Comparison of ENCODE assay signal across 9 cellular contexts in the genomic region with DNA sequence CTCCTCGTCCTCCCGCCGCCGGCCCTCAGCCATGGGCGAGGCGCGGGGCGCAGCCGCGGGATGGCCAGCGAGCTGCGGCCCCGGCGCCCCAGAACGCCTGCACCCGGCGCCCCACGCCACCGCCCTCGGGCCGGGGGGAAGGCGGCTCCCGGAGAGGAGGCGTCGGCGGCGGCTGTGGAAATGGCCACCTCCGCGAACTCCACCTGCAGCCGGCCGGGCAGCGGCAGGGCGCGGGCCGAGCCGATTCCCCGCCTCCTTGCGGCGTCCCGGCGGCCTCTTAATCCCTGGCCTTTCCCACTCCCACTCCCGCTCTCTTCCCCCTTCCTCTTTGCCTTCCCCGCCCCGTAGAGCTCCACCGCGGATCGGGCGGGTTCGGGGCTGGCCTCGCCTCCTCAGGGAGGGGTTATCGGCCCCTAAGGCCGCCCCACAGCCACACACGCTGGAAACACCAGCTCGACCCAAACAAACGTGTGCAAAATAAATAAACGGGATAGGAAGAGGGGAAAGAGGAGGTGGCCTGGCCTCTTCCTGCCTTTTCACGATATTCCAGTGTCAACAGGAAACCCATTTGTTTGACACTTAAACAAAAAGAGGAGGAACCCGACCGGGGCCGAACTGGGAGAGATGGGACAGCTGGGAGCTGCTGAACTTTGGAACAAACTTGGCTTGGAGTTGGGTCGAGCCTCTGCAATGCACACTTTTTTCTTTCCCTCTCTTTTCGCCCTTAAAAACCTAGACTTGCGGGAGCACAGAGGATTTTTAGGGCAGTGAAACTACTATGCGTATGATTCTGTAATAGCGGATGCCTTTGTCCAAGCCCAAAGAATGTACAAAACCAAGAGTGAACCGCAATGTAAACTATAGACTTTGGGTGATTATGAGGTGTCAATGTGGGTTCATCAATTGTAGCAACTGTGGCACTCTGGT. TPM values are rescaled to one million over a fixed set of nuclear protein-coding genes. Genes with fewer than 3 reads are reported as not detected.
DNase-seq lines count a peak whose midpoint lies in the region; ATAC-seq, FAIRE-seq and TF ChIP-seq lines count a peak whose summit lies in the region.
"Had no signal": no experiment of that assay in that cellular context is flagged by ENCODE, and none has a peak within 500 bp of the region (broad histone marks: within the 10 kb centered on the region; RNA-seq: fewer than 3 reads in every experiment).

A gene with protein sequence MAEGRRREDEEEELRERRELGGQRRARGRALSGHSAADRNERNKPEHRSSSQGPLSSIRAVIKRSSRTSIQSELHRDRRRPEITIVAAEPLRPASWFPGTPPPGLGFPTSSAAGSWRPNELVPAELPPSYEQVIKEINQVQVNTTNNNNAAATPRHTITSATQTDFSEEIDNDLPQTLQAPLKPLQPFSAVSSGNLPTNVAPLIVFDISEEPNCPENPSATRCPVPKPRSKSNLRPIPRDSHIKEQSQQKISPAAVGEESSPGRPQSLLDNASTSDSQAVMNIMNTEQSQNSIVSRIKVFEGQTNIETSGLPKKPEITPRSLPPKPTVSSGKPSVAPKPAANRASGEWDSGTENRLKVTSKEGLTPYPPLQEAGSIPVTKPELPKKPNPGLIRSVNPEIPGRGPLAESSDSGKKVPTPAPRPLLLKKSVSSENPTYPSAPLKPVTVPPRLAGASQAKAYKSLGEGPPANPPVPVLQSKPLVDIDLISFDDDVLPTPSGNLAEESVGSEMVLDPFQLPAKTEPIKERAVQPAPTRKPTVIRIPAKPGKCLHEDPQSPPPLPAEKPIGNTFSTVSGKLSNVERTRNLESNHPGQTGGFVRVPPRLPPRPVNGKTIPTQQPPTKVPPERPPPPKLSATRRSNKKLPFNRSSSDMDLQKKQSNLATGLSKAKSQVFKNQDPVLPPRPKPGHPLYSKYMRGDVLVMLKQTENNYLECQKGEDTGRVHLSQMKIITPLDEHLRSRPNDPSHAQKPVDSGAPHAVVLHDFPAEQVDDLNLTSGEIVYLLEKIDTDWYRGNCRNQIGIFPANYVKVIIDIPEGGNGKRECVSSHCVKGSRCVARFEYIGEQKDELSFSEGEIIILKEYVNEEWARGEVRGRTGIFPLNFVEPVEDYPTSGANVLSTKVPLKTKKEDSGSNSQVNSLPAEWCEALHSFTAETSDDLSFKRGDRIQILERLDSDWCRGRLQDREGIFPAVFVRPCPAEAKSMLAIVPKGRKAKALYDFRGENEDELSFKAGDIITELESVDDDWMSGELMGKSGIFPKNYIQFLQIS (minus strand): TSS at position 286 of the 927 bp plus-strand sequence. CDS start 253 bp downstream, at position 33.

- TF ChIP-seq CTCF in PC-9 (conservative IDR thresholded peaks at IDR 0.05) (no peak), colonic mucosa (IDR thresholded peaks at IDR 0.05) (no peak), kidney (IDR thresholded peaks at IDR 0.05; ENCODE audit: borderline replicate concordance, extremely low read depth, insufficient read depth) (peak; percentile 7)

- peak within 1 kb of the TSS; percentile 78 for H3K4me2 ChIP-seq in PC-9

- H4K20me1 ChIP-seq in PC-9 (ENCODE audit: insufficient read depth), result no peaks in the 10 kb centered on the region

- H3K27ac Mint-ChIP-seq in activated naive CD4-positive, alpha-beta T cell treated with anti-CD3 and anti-CD28 coated beads for 36 hours, result no peak within 1 kb of the TSS

- 5 to 6% (median 5%) methylated on average over 35 to 66 of the region's 66 CpGs for WGBS in small intestine, 3 donors

- BruUV-seq in PC-9 (replicated peaks; lab: Mats Ljungman, UMichigan), result no TSS peak

- peaks cover 39% of the 10 kb centered on the region for H3K4me1 ChIP-seq in PC-9 (replicated peaks; ENCODE audit: insufficient read depth)
- peaks cover 7% of the 10 kb centered on the region for H3K4me1 ChIP-seq in colonic mucosa
- H3K4me1 ChIP-seq in kidney (ENCODE audit: control insufficient read depth in 1 of 2, insufficient read depth in 1 of 2, low read depth in 1 of 2, low read length in 2 of 2), result peaks cover 4 to 16% of the 10 kb centered on the region in 2 donors
- peaks cover 0 to 4% of the 10 kb centered on the region in 2 donors for H3K4me1 ChIP-seq in small intestine (ENCODE audit: control insufficient read depth in 2 of 2, insufficient read depth in 1 of 2, low read depth in 1 of 2, low read length in 1 of 2)

- no peaks in the 10 kb centered on the region for H3K36me3 Mint-ChIP-seq in activated naive CD4-positive, alpha-beta T cell treated with anti-CD3 and anti-CD28 coated beads for 36 hours (ENCODE audit: low read depth)

- H3K9me3 ChIP-seq in PC-9 (ENCODE audit: insufficient read depth, low read depth), result no peaks in the 10 kb centered on the region
- H3K9me3 ChIP-seq in colonic mucosa, result no peaks in the 10 kb centered on the region
- no peaks in the 10 kb centered on the region for H3K9me3 ChIP-seq in kidney (ENCODE audit: control insufficient read depth in 1 of 2, low read length in 2 of 2)
- no peaks in the 10 kb centered on the region for H3K9me3 ChIP-seq in small intestine (ENCODE audit: control insufficient read depth, low read depth)

- POLR2A ChIA-PET in PC-9 (lab: Charles Lee; ENCODE audit: unreplicated experiment), result interaction anchor here (0.5 to 0.7 kb wide), 10 partner anchors 9 to 318 kb away, joined by 3 to 8 read pairs (median 3); no protein-coding TSS in a partner anchor

- H3K79me2 ChIP-seq in PC-9 (ENCODE audit: low read depth), result peaks cover 39% of the 10 kb centered on the region

- H3K27ac ChIP-seq in PC-9 (peak within 1 kb of the TSS; percentile 93), colonic mucosa (peak within 1 kb of the TSS; percentile 97), kidney (ENCODE audit: low read depth in 2 of 2, low read length in 2 of 2) (peak within 1 kb of the TSS; percentile 75 to 86), small intestine (ENCODE audit: low read depth in 1 of 2, low read length in 1 of 2) (peak within 1 kb of the TSS; percentile 97 to 98)

- peaks cover 8% of the 10 kb centered on the region for H3K4me1 Mint-ChIP-seq in activated naive CD4-positive, alpha-beta T cell treated with anti-CD3 and anti-CD28 coated beads for 36 hours (ENCODE audit: low read depth)

- CTCF ChIA-PET in activated naive CD4-positive, alpha-beta T cell treated with anti-CD3 and anti-CD28 coated beads for 36 hours (lab: Charles Lee), result no interaction called here
- CTCF ChIA-PET in PC-9 (lab: Charles Lee), result interaction anchor here (0.5 to 0.8 kb wide), 2 partner anchors 127 to 209 kb away, joined by 3 to 7 read pairs; no protein-coding TSS in a partner anchor

- H3K9me3 Mint-ChIP-seq in activated naive CD4-positive, alpha-beta T cell treated with anti-CD3 and anti-CD28 coated beads for 36 hours, result peaks cover under 1% of the 10 kb centered on the region

- no peak for ATAC-seq in GM21529 (IDR thresholded peaks at IDR 0.05; ENCODE audit: unreplicated experiment)

- H3K36me3 ChIP-seq in PC-9 (ENCODE audit: low read depth) (no peaks in the 10 kb centered on the region), colonic mucosa (no peaks in the 10 kb centered on the region), kidney (ENCODE audit: control insufficient read depth in 1 of 2, insufficient read depth in 2 of 2, low read length in 2 of 2) (no peaks in the 10 kb centered on the region), small intestine (ENCODE audit: control insufficient read depth in 2 of 2, insufficient read depth in 2 of 2, low read length in 2 of 2) (no peaks in the 10 kb centered on the region)

- intact Hi-C loops in activated naive CD4-positive, alpha-beta T cell treated with anti-CD3 and anti-CD28 coated beads for 36 hours (cut with micrococcal nuclease), result no loop called here
- intact Hi-C loops in PC-9 (cut with micrococcal nuclease; ENCODE audit: unreplicated experiment) (loop anchor here (1.0 to 2.0 kb wide), 2 partner anchors 84 to 131 kb away; partner anchors contain the start of gene FHIP1A), colonic mucosa (cut with DNase I) (no loop called here), kidney (cut with DNase I) (no loop called here)

- DNase-seq in activated naive CD4-positive, alpha-beta T cell treated with anti-CD3 and anti-CD28 coated beads for 36 hours, result no peak
- DNase-seq in activated naive CD4-positive, alpha-beta T cell treated with anti-CD3 and anti-CD28 coated beads, Interleukin-2, amount 50 U/mL, for 16 hours, result no peak
- peak; percentile 56 to 82 for DNase-seq in PC-9
- DNase-seq in colonic mucosa, result peak; percentile 91
- peak; percentile 87 for DNase-seq in kidney
- peak; percentile 90 for DNase-seq in small intestine
- no peak for DNase-seq in NCI-H128 (lab: John Stamatoyannopoulos, UW; ENCODE audit: unreplicated experiment)

- H3K9ac ChIP-seq in colonic mucosa (ENCODE audit: low read depth in 2 of 2, low read length in 2 of 2), result peak within 1 kb of the TSS; percentile 84 to 86
- H3K9ac ChIP-seq in kidney (ENCODE audit: low read length in 2 of 2), result peak within 1 kb of the TSS; percentile 78 to 80

- peaks cover 49% of the 10 kb centered on the region for H3K27me3 Mint-ChIP-seq in activated naive CD4-positive, alpha-beta T cell treated with anti-CD3 and anti-CD28 coated beads for 36 hours (ENCODE audit: low read depth)

- H3K27me3 ChIP-seq in PC-9 (ENCODE audit: insufficient read depth, low read depth), result no peaks in the 10 kb centered on the region
- no peaks in the 10 kb centered on the region for H3K27me3 ChIP-seq in colonic mucosa
- H3K27me3 ChIP-seq in small intestine (ENCODE audit: control insufficient read depth in 2 of 2, insufficient read depth in 2 of 2, low read length in 2 of 2), result peaks cover 0 to 4% of the 10 kb centered on the region in 2 donors

- H3F3A ChIP-seq in PC-9 (ENCODE audit: insufficient read depth, low read depth), result peaks cover 11% of the 10 kb centered on the region

- H2AFZ ChIP-seq in PC-9, result peak within 1 kb of the TSS; percentile 86

- H3K4me3 ChIP-seq in PC-9, result peak within 1 kb of the TSS; percentile 67
- peak within 1 kb of the TSS; percentile 64 for H3K4me3 ChIP-seq in colonic mucosa
- peak within 1 kb of the TSS; percentile 78 to 84 for H3K4me3 ChIP-seq in kidney (ENCODE audit: low read length in 2 of 2)
- peak within 1 kb of the TSS; percentile 67 to 84 for H3K4me3 ChIP-seq in small intestine (ENCODE audit: low read depth in 1 of 2, low read length in 2 of 2)

- H3K9me2 ChIP-seq in PC-9 (ENCODE audit: insufficient read depth), result no peaks in the 10 kb centered on the region

- H3K4me3 Mint-ChIP-seq in activated naive CD4-positive, alpha-beta T cell treated with anti-CD3 and anti-CD28 coated beads for 36 hours, result peak within 1 kb of the TSS; percentile 75

- FAIRE-seq in kidney (lab: Jason Lieb, UNC) (no peak), small intestine (lab: Jason Lieb, UNC) (no peak)
- FAIRE-seq: colon had no signal

RNA-seq across cellular contexts. Expression of the gene that starts here (rescaled TPM):
- not detected for total RNA-seq in activated naive CD4-positive, alpha-beta T cell treated with anti-CD3 and anti-CD28 coated beads for 36 hours
- total RNA-seq in PC-9 (2021) (40.0 and 41.7 TPM in 2 replicates), colonic mucosa (100 to 1,000 TPM in 1 of 2 donors, 10 to 100 TPM in 1; 75.5 to 104 TPM), kidney (36.8 TPM)
- polyA plus RNA-seq in kidney (ENCODE audit: insufficient read depth, low read depth, low replicate concordance) (13.6 TPM), small intestine (10 to 100 TPM; 37.7 to 92.4 (median 61.1) TPM)

Comparison
In these comparisons a context has a peak if more than half of its experiments do, and no peak if none do; other contexts are left out.
1. RNA of the gene that starts here (total RNA-seq): 75.5 to 104 TPM in colonic mucosa, 40.0 to 41.7 TPM in PC-9 and 36.8 TPM in kidney (single experiment); not detected in activated naive CD4-positive, alpha-beta T cell treated with anti-CD3 and anti-CD28 coated beads for 36 hours; every median in the first group is over 10 times any median in the second.
2. DNase-seq: peak in PC-9 (2 of 2), colonic mucosa (single experiment), kidney (single experiment) and small intestine (single experiment); none in activated naive CD4-positive, alpha-beta T cell treated with anti-CD3 and anti-CD28 coated beads for 36 hours (single experiment), activated naive CD4-positive, alpha-beta T cell treated with anti-CD3 and anti-CD28 coated beads, Interleukin-2, amount 50 U/mL, for 16 hours (single experiment) and NCI-H128 (single experiment).
3. Peak in every context shown above with its lines, with median percentiles within 50 percentile points of each other: H3K27ac ChIP-seq and H3K4me3 ChIP-seq.